In the genomic region with DNA sequence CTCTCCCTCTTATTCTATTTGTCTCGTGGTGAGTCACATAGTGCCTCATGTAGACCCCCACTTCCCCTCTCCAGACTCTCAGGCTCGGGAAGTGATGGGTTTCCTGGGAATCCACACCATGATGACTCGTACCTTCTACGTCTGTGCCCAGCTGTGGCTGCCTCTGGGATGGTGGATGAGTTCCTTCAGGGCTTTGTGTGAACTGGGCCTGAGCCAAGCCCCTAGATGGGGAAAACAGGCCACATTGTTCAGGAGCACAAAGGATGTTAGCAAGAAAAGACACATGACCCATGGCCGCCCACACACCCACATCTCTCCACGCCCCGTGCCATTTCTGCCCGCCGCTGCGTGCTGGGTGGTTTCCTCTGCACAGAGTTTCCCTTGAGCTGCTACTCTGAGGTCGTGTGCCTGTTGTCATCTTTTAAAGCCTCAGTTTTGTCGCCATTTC, we compare ENCODE assay signal across 8 cellular contexts. TPM values are rescaled to one million over a fixed set of nuclear protein-coding genes. Genes with fewer than 3 reads are reported as not detected.
A peak's percentile ranks its signal among the peaks of the same experiment; 100 is the strongest.
DNase-seq lines count a peak whose midpoint lies in the region; ATAC-seq, FAIRE-seq and TF ChIP-seq lines count a peak whose summit lies in the region.

No MANE protein-coding gene starts in this region.

- in situ Hi-C loops in HepG2 (cut with HindIII; ENCODE audit: extremely low pct_ligation_motif_present, low pct_unique_long_range_greater_than_20kb) = no loop called here

- TF ChIP-seq EP300 in HepG2 (IDR thresholded peaks at IDR 0.05; ENCODE audit: low read depth in 2 of 2, low read length in 2 of 2) = no peak
- TF ChIP-seq EP300 in HepG2 (CRISPR knock-in tag; IDR thresholded peaks at IDR 0.05; ENCODE audit: borderline replicate concordance) = no peak

- no peak for TF ChIP-seq POLR2A in HepG2 (IDR thresholded peaks at IDR 0.05; ENCODE audit: insufficient read depth in 1 of 2, low read depth in 2 of 2, low read length in 2 of 2)

- no peaks in the 10 kb centered on the region for H3K27me3 Mint-ChIP-seq in activated B cell treated with CpG ODN at 0.5 μM for 24 hours
- H3K27me3 Mint-ChIP-seq in MCF 10A (ENCODE audit: insufficient read depth, unreplicated experiment) = no peaks in the 10 kb centered on the region

- POLR2A ChIA-PET in activated B cell treated with CpG ODN at 0.5 μM for 24 hours (lab: Charles Lee) = interaction anchor here (0.9 to 1.7 kb wide), 7 partner anchors 10 to 439 kb away, joined by 3 to 6 read pairs (median 4); a partner anchor contains a TSS
- POLR2A ChIA-PET in MCF 10A (lab: Yijun Ruan, JAX) = no interaction called here
- POLR2A ChIA-PET in HepG2 (lab: Yijun Ruan, JAX) = no interaction called here

- DNase-seq in GM06990 (ENCODE audit: extremely low read depth, insufficient read length) = peak; percentile 48
- DNase-seq in activated B cell treated with CpG ODN at 0.5 μM for 24 hours = peak; percentile 44
- peak; percentile 71 for DNase-seq in MCF 10A (ENCODE audit: unreplicated experiment)
- DNase-seq in HepG2 (ENCODE audit: low spot score) = peak; percentile 41
- peak; percentile 47 for DNase-seq in stimulated activated CD8-positive, alpha-beta memory T cell treated with anti-CD3 and anti-CD28 coated beads, Interleukin-12 subunit alpha, Interleukin-12 subunit beta, amount 100 ng/mL, for 1 hour (ENCODE audit: low read depth)
- no peak for DNase-seq in NCI-H1694 (lab: John Stamatoyannopoulos, UW)
- DNase-seq in GDM1 (lab: John Stamatoyannopoulos, UW) = no peak

- peaks cover 7% of the 10 kb centered on the region; the same call in 1 of the 2 replicates for H3K4me1 ChIP-seq in HepG2 (ENCODE audit: insufficient read depth, low read length)

- BruUV-seq in MCF 10A (replicated peaks; lab: Mats Ljungman, UMichigan) (no TSS peak), HepG2 (replicated peaks; lab: Mats Ljungman, UMichigan) (no TSS peak)

- H3K4me3 ChIP-seq in GM06990 (replicated peaks; ENCODE audit: low read depth, low read length) (no peak overlapping the region), HepG2 (replicated peaks in 1 of 3; ENCODE audit: insufficient read depth in 1 of 3, low read depth in 2 of 3, low read length in 3 of 3) (no peak overlapping the region)

- peak overlapping the region; percentile 66 for H3K4me3 Mint-ChIP-seq in activated B cell treated with CpG ODN at 0.5 μM for 24 hours
- no peak overlapping the region for H3K4me3 Mint-ChIP-seq in MCF 10A (ENCODE audit: unreplicated experiment)

- intact Hi-C loops in activated B cell treated with CpG ODN at 0.5 μM for 24 hours (cut with micrococcal nuclease) (no loop called here), MCF 10A (cut with micrococcal nuclease) (no loop called here), HepG2 (cut with micrococcal nuclease; ENCODE audit: unreplicated experiment) (no loop called here)

- H3K4me1 Mint-ChIP-seq in activated B cell treated with CpG ODN at 0.5 μM for 24 hours (peaks cover 92% of the 10 kb centered on the region), MCF 10A (ENCODE audit: insufficient read depth, unreplicated experiment) (peaks cover 30% of the 10 kb centered on the region)

- no peak overlapping the region for H3K27ac ChIP-seq in HepG2 (ENCODE audit: extremely low read length, insufficient read depth, low read length)

- no peak overlapping the region for H3K9ac ChIP-seq in HepG2 (ENCODE audit: insufficient read depth, low read depth, low read length)

- FAIRE-seq in HepG2 (lab: Jason Lieb, UNC) = no peak

- H3K79me2 ChIP-seq in HepG2 (ENCODE audit: insufficient read depth, low read length) = no peaks in the 10 kb centered on the region

- no peak for TF ChIP-seq RAD21 in HepG2 (CRISPR knock-in tag; IDR thresholded peaks at IDR 0.05)

- TF ChIP-seq CTCF in GM06990 (IDR thresholded peaks at IDR 0.05; ENCODE audit: insufficient read depth, low read length, poor library complexity, severe bottlenecking) = no peak
- no peak for TF ChIP-seq CTCF in activated B cell treated with CpG ODN at 0.5 μM for 24 hours (IDR thresholded peaks at IDR 0.05)
- TF ChIP-seq CTCF in MCF 10A (IDR thresholded peaks at IDR 0.05; ENCODE audit: unreplicated experiment) = no peak
- no peak for TF ChIP-seq CTCF in HepG2 (CRISPR knock-in tag; IDR thresholded peaks at IDR 0.05)

- CTCF ChIA-PET in activated B cell treated with CpG ODN at 0.5 μM for 24 hours (lab: Charles Lee) (interaction anchor here (0.6 to 1.5 kb wide), 3 partner anchors 15 to 1353 kb away, joined by 3 read pairs; no protein-coding TSS in a partner anchor), MCF 10A (lab: Yijun Ruan, JAX) (interaction anchor here (1.0 to 5.5 kb wide), 2 partner anchors 8 to 10 kb away, joined by 3 to 29 read pairs; a partner anchor contains a TSS), HepG2 (lab: Yijun Ruan, JAX; ENCODE audit: low intra/inter-chr PET ratio, low total read pairs) (no interaction called here)

- H3K9me3 Mint-ChIP-seq in activated B cell treated with CpG ODN at 0.5 μM for 24 hours (no peaks in the 10 kb centered on the region), MCF 10A (ENCODE audit: unreplicated experiment) (no peaks in the 10 kb centered on the region)

- peak; percentile 73 for ATAC-seq in HG02870 (IDR thresholded peaks at IDR 0.05; ENCODE audit: unreplicated experiment)
- ATAC-seq in activated B cell treated with CpG ODN at 0.5 μM for 24 hours (ENCODE audit: low read depth) = peak; percentile 83
- no peak for ATAC-seq in HepG2

- 73% methylated on average over 12 of the region's 12 CpGs for WGBS in HepG2 (ENCODE audit: low lambda C conversion rate)

- no peaks in the 10 kb centered on the region for H3K9me3 ChIP-seq in HepG2 (ENCODE audit: low read length)

- no peaks in the 10 kb centered on the region for H3K27me3 ChIP-seq in GM06990 (replicated peaks; ENCODE audit: control insufficient read depth, insufficient read depth, low read length)
- H3K27me3 ChIP-seq in HepG2 (ENCODE audit: control insufficient read depth in 1 of 2, insufficient read depth in 2 of 2, low read length in 2 of 2) = no peaks in the 10 kb centered on the region; a peak in 1 of 5 replicates

- H3K36me3 ChIP-seq in GM06990 (ENCODE audit: control insufficient read depth, insufficient read depth, low read length) = peaks cover 23% of the 10 kb centered on the region
- H3K36me3 ChIP-seq in HepG2 (replicated peaks in 1 of 2; ENCODE audit: control insufficient read depth in 1 of 2, insufficient read depth in 2 of 2, low read length in 2 of 2) = no peaks in the 10 kb centered on the region

- peak overlapping the region; percentile 96 for H3K27ac Mint-ChIP-seq in activated B cell treated with CpG ODN at 0.5 μM for 24 hours
- no peak overlapping the region for H3K27ac Mint-ChIP-seq in MCF 10A (ENCODE audit: low read depth, unreplicated experiment)

- H3K4me2 ChIP-seq in HepG2 (ENCODE audit: low read depth, low read length) = no peak overlapping the region

- H3K36me3 Mint-ChIP-seq in activated B cell treated with CpG ODN at 0.5 μM for 24 hours (ENCODE audit: low read depth) (peaks cover 63% of the 10 kb centered on the region), MCF 10A (ENCODE audit: insufficient read depth, unreplicated experiment) (no peaks in the 10 kb centered on the region)

- 0 out of 2 replicates have a peak, but pooled peaks cover 2% of the 10 kb centered on the region for H4K20me1 ChIP-seq in HepG2 (ENCODE audit: insufficient read depth, low read length)

- H2AFZ ChIP-seq in HepG2 (ENCODE audit: low read length) = no peak overlapping the region

RNA-seq across cellular contexts. Expression of a gene that starts 10.5 kb away (rescaled TPM):
- total RNA-seq in activated B cell treated with CpG ODN at 0.5 μM for 24 hours (84.6 and 87.1 TPM in 2 replicates), MCF 10A (2022) (9.7 and 20.0 TPM in 2 replicates), HepG2 (2016; rRNA removed; fragmentation: Illumina TruSeq; extraction: Trizol) (6.3 and 10.5 TPM in 2 replicates)
- total RNA-seq in HepG2 (2016; cell fraction: cytosol; rRNA removed; fragmentation: Illumina TruSeq; extraction: Trizol; ENCODE audit: low read depth) = 2.6 and 5.4 TPM in 2 replicates
- 6.8 and 9.8 TPM in 2 replicates for total RNA-seq in HepG2 (2016; cell fraction: insoluble cytoplasmic fraction; rRNA removed; fragmentation: Illumina TruSeq; extraction: Trizol)
- total RNA-seq in HepG2 (2016; cell fraction: membrane; rRNA removed; fragmentation: Illumina TruSeq; extraction: Trizol) = 4.6 and 7.7 TPM in 2 replicates
- total RNA-seq in HepG2 (2016; cell fraction: nucleus; rRNA removed; fragmentation: Illumina TruSeq; extraction: Trizol) = 2.0 and 3.7 TPM in 2 replicates
- polyA plus RNA-seq in HepG2 (2011; rRNA removed) = 31.5 and 50.8 TPM in 2 replicates
- polyA plus RNA-seq in HepG2 (2011; cell fraction: cytosol; rRNA removed) = 31.2 and 32.1 TPM in 2 replicates
- 14.5 and 18.2 TPM in 2 replicates for polyA plus RNA-seq in HepG2 (2011; cell fraction: nucleus; rRNA removed)
- 11.6 and 19.0 TPM in 2 replicates for polyA plus RNA-seq in HepG2 (2012)
- polyA plus RNA-seq in HepG2 (2016; cell fraction: cytosol; fragmentation: Illumina TruSeq; extraction: Trizol; ENCODE audit: low read depth) = 6.6 and 8.5 TPM in 2 replicates
- polyA plus RNA-seq in HepG2 (2016; cell fraction: insoluble cytoplasmic fraction; fragmentation: Illumina TruSeq; extraction: Trizol; ENCODE audit: low read depth) = 9.0 and 9.8 TPM in 2 replicates
- 5.9 and 6.2 TPM in 2 replicates for polyA plus RNA-seq in HepG2 (2016; cell fraction: membrane; fragmentation: Illumina TruSeq; extraction: Trizol; ENCODE audit: low read depth)
- polyA plus RNA-seq in HepG2 (2016; cell fraction: nucleus; fragmentation: Illumina TruSeq; extraction: Trizol; ENCODE audit: insufficient read depth, low read depth) = 5.4 and 6.8 TPM in 2 replicates
- 3.8 and 11.4 TPM in 2 replicates for polyA minus RNA-seq in HepG2 (2011; rRNA and poly(A)+ RNA removed; ENCODE audit: low replicate concordance)
- 5.5 and 6.9 TPM in 2 replicates for polyA minus RNA-seq in HepG2 (2011; cell fraction: cytosol; rRNA and poly(A)+ RNA removed)
- polyA minus RNA-seq in HepG2 (2011; cell fraction: nucleus; rRNA and poly(A)+ RNA removed) = 8.8 and 9.0 TPM in 2 replicates

RNA-seq across cellular contexts. Expression of a gene that starts 28.2 kb away (rescaled TPM):
- total RNA-seq in activated B cell treated with CpG ODN at 0.5 μM for 24 hours = 40.1 and 41.9 TPM in 2 replicates
- 48.7 and 67.6 TPM in 2 replicates for total RNA-seq in MCF 10A (2022)
- 115 and 118 TPM in 2 replicates for total RNA-seq in HepG2 (2016; rRNA removed; fragmentation: Illumina TruSeq; extraction: Trizol)
- total RNA-seq in HepG2 (2016; cell fraction: cytosol; rRNA removed; fragmentation: Illumina TruSeq; extraction: Trizol; ENCODE audit: low read depth) = 24.6 and 27.1 TPM in 2 replicates
- 110 and 117 TPM in 2 replicates for total RNA-seq in HepG2 (2016; cell fraction: insoluble cytoplasmic fraction; rRNA removed; fragmentation: Illumina TruSeq; extraction: Trizol)
- 71.0 and 75.9 TPM in 2 replicates for total RNA-seq in HepG2 (2016; cell fraction: membrane; rRNA removed; fragmentation: Illumina TruSeq; extraction: Trizol)
- total RNA-seq in HepG2 (2016; cell fraction: nucleus; rRNA removed; fragmentation: Illumina TruSeq; extraction: Trizol) = 82.3 and 94.1 TPM in 2 replicates
- 51.3 and 55.2 TPM in 2 replicates for polyA plus RNA-seq in HepG2 (2011; rRNA removed)
- polyA plus RNA-seq in HepG2 (2011; cell fraction: cytosol; rRNA removed) = 39.7 and 48.8 TPM in 2 replicates
- 115 and 142 TPM in 2 replicates for polyA plus RNA-seq in HepG2 (2011; cell fraction: nucleus; rRNA removed)
- polyA plus RNA-seq in HepG2 (2012) = 26.8 and 40.4 TPM in 2 replicates
- 11.0 and 11.5 TPM in 2 replicates for polyA plus RNA-seq in HepG2 (2016; cell fraction: cytosol; fragmentation: Illumina TruSeq; extraction: Trizol; ENCODE audit: low read depth)
- polyA plus RNA-seq in HepG2 (2016; cell fraction: insoluble cytoplasmic fraction; fragmentation: Illumina TruSeq; extraction: Trizol; ENCODE audit: low read depth) = 70.1 and 79.0 TPM in 2 replicates
- 28.4 and 28.6 TPM in 2 replicates for polyA plus RNA-seq in HepG2 (2016; cell fraction: membrane; fragmentation: Illumina TruSeq; extraction: Trizol; ENCODE audit: low read depth)
- polyA plus RNA-seq in HepG2 (2016; cell fraction: nucleus; fragmentation: Illumina TruSeq; extraction: Trizol; ENCODE audit: insufficient read depth, low read depth) = 90.9 and 95.3 TPM in 2 replicates
- 70.6 and 173 TPM in 2 replicates for polyA minus RNA-seq in HepG2 (2011; rRNA and poly(A)+ RNA removed; ENCODE audit: low replicate concordance)
- polyA minus RNA-seq in HepG2 (2011; cell fraction: cytosol; rRNA and poly(A)+ RNA removed) = 44.6 and 50.4 TPM in 2 replicates
- polyA minus RNA-seq in HepG2 (2011; cell fraction: nucleus; rRNA and poly(A)+ RNA removed) = 117 and 130 TPM in 2 replicates

Comparison
In these comparisons a context has a peak if more than half of its experiments do, and no peak if none do; other contexts are left out.
1. DNase-seq: peak in GM06990 (single experiment), activated B cell treated with CpG ODN at 0.5 μM for 24 hours (single experiment), MCF 10A (single experiment), HepG2 (single experiment) and stimulated activated CD8-positive, alpha-beta memory T cell treated with anti-CD3 and anti-CD28 coated beads, Interleukin-12 subunit alpha, Interleukin-12 subunit beta, amount 100 ng/mL, for 1 hour (single experiment); none in NCI-H1694 (single experiment) and GDM1 (single experiment).